In the genomic region with DNA sequence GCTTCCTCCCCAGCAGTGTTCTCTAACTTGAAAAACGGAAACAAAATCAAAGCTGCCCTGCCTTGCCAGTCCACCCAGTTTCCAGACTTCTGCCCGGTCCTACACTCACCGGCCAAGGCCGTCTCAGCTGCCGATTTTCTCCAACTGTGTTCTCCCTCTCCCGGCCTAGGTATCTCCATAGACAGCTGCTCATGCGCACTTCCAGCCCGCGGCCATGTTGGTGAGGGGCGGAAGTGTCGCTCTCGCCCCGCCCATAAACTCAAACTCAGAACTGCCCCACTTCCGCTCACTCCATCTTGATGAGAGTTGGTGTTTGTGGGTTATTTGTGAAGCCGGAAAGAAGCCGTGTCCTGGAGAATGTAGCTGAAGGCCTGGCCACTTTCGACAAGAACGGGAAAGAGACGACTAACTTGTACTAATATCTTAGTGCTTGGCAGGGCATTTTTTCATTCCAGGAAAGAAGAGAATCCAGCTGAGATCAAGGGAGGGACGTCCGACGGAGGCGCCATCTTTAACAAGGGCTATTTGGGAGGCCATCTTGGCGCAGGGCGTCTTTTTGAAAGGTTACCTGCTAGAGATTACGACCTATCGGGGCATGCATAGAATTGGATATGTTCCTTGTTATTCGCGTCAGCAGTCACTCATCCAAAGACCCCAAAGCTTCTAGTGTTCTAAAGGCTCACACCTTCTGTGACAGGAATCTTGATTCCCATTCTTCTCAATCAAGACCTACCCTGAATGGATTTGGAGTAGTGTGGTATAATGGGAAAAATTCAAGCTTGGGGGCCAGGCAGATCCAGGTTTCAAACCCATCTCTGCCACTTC, we compare ENCODE assay signal across 8 cellular contexts. TPM values are rescaled to one million over a fixed set of nuclear protein-coding genes. Genes with fewer than 3 reads are reported as not detected.
DNase-seq lines count a peak whose midpoint lies in the region; ATAC-seq and TF ChIP-seq lines count a peak whose summit lies in the region.

A gene with protein sequence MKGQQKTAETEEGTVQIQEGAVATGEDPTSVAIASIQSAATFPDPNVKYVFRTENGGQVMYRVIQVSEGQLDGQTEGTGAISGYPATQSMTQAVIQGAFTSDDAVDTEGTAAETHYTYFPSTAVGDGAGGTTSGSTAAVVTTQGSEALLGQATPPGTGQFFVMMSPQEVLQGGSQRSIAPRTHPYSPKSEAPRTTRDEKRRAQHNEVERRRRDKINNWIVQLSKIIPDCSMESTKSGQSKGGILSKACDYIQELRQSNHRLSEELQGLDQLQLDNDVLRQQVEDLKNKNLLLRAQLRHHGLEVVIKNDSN (minus strand): TSS at position 229 of the 825 bp plus-strand sequence. CDS start 2,702 bp downstream, outside the sequence.

- peaks cover 3% of the 10 kb centered on the region for H3K4me1 ChIP-seq in right cardiac atrium (ENCODE audit: control insufficient read depth, insufficient read depth, low read length)
- H3K4me1 ChIP-seq in vagina: peaks cover 23% of the 10 kb centered on the region

- H3K27ac ChIP-seq in right cardiac atrium (ENCODE audit: low read length): peak within 1 kb of the TSS; percentile 93
- H3K27ac ChIP-seq in vagina: peak within 1 kb of the TSS; percentile 95

- under 1% methylated on average over 29 of the region's 29 CpGs for WGBS in right cardiac atrium

- H3K9me3 ChIP-seq in right cardiac atrium (ENCODE audit: control insufficient read depth, low read length) (no peaks in the 10 kb centered on the region), vagina (no peaks in the 10 kb centered on the region)

- intact Hi-C loops in T-helper 2 cell treated with Interferon-gamma antibody and Interleukin-4, amounts not matched to agents 100 ng/mL and 5 ng/mL, for 36 hours (cut with micrococcal nuclease): loop anchor here (1.0 to 10.0 kb wide), 6 partner anchors 22 to 349 kb away; partner anchors contain the start of genes F11R and UFC1
- intact Hi-C loops in right cardiac atrium (cut with DNase I) (loop anchor here in 2 of 4 donors (5.0 to 10.0 kb wide), 3 partner anchors 51 to 89 kb away; partner anchors contain the start of genes DEDD (in 1 of the 2) and KLHDC9 (in 1 of the 2)), vagina (cut with DNase I) (loop anchor here (5.0 kb wide), 1 partner anchor 51 kb away; the partner anchor contains the start of gene KLHDC9)

- peak in 1 of 2 donors; percentile 75 for TF ChIP-seq POLR2A in vagina (IDR thresholded peaks at IDR 0.05)

- TF ChIP-seq CTCF in vagina (IDR thresholded peaks at IDR 0.05): no peak

- H3K27me3 ChIP-seq in right cardiac atrium (ENCODE audit: control insufficient read depth, insufficient read depth) (no peaks in the 10 kb centered on the region), vagina (no peaks in the 10 kb centered on the region)

- DNase-seq in NCI-H187 treated with DMSO at 0.1 percent for 48 hours (lab: John Stamatoyannopoulos, UW) (peak; percentile 95), anterior cingulate cortex (lab: John Stamatoyannopoulos, UW) (peak; percentile 53 to 96 (median 89)), right cardiac atrium (peak; percentile 92 to 96 (median 96)), putamen (ENCODE audit: low spot score) (peak; percentile 95), vagina (ENCODE audit: extremely low spot score in 2 of 2) (peak in 1 of 2 donors; percentile 96)

- H3K36me3 ChIP-seq in vagina: peaks cover 0 to 23% of the 10 kb centered on the region in 2 donors

- ATAC-seq in GM18498 (IDR thresholded peaks at IDR 0.05; ENCODE audit: unreplicated experiment) (peak; percentile 70), HG02943 (IDR thresholded peaks at IDR 0.05; ENCODE audit: low read depth, unreplicated experiment) (peak; percentile 65), right cardiac atrium (peak; percentile 97 to 98)

- H3K4me3 ChIP-seq in right cardiac atrium (ENCODE audit: low read length): peak within 1 kb of the TSS; percentile 93
- peak within 1 kb of the TSS; percentile 66 to 79 for H3K4me3 ChIP-seq in vagina

RNA-seq across cellular contexts. Expression of the gene that starts here (rescaled TPM):
- total RNA-seq in T-helper 2 cell treated with Interferon-gamma antibody and Interleukin-4, amounts not matched to agents 100 ng/mL and 5 ng/mL, for 36 hours: 75.8 and 78.5 TPM in 2 replicates
- total RNA-seq in right cardiac atrium: 10 to 100 TPM; 34.5 to 41.4 (median 40.7) TPM
- polyA plus RNA-seq in right cardiac atrium: 32.8 TPM
- 39.0 TPM for total RNA-seq in vagina
